24 cellular contexts compared by ENCODE assay signal in the genomic region with DNA sequence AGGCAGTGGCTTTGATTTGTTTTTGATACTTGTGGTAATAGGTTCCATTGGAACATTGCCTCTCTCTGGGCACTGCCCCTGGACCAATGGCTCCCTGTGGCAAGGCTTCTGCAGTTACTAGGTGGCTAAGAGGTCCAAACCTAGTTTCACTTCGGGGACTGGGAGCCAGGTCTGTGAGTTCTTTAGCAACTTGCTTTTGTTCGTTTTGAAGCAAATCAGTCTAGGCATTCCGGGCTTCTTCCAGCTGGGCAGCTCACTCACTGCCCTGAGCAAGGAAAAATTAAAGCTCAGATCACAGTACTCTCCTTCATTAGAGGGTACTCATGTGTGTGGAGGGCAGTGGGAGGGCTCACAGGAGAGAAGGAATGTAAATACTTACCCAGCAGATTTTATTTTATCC.
DNase-seq lines count a peak whose midpoint lies in the region; ATAC-seq and TF ChIP-seq lines count a peak whose summit lies in the region.
"Had no signal": no experiment of that assay in that cellular context is flagged by ENCODE, and none has a peak within 500 bp of the region (broad histone marks: within the 10 kb centered on the region; RNA-seq: fewer than 3 reads in every experiment).

No MANE protein-coding gene starts in this region.

- CTCF ChIA-PET in activated CD8-positive, alpha-beta T cell treated with anti-CD3 and anti-CD28 coated beads, Interleukin-2, amount 10 ng/mL, durations not matched to agents 7 days and 5 days (lab: Charles Lee), result interaction anchor here (1.0 to 4.6 kb wide), 2 partner anchors 158 to 371 kb away, joined by 4 to 23 read pairs; no protein-coding TSS in a partner anchor
- CTCF ChIA-PET in activated CD8-positive, alpha-beta T cell treated with anti-CD3 and anti-CD28 coated beads for 36 hours (lab: Charles Lee), result interaction anchor here (0.9 to 2.7 kb wide), 4 partner anchors 12 to 415 kb away, joined by 3 to 12 read pairs (median 4); no protein-coding TSS in a partner anchor

- POLR2A ChIA-PET in activated CD8-positive, alpha-beta T cell treated with anti-CD3 and anti-CD28 coated beads, Interleukin-2, amount 10 ng/mL, durations not matched to agents 7 days and 5 days (lab: Charles Lee), result no interaction called here
- POLR2A ChIA-PET in activated CD8-positive, alpha-beta T cell treated with anti-CD3 and anti-CD28 coated beads for 36 hours (lab: Charles Lee), result no interaction called here

- peaks cover 10% of the 10 kb centered on the region for H3K27me3 Mint-ChIP-seq in activated CD8-positive, alpha-beta T cell treated with anti-CD3 and anti-CD28 coated beads, Interleukin-2, amount 10 ng/mL, durations not matched to agents 7 days and 5 days (ENCODE audit: low read depth)
- H3K27me3 Mint-ChIP-seq in activated CD8-positive, alpha-beta T cell treated with anti-CD3 and anti-CD28 coated beads for 36 hours, result no peaks in the 10 kb centered on the region
- peaks cover 8% of the 10 kb centered on the region for H3K27me3 Mint-ChIP-seq in neural progenitor cell (ENCODE audit: insufficient read depth, low read depth)
- peaks cover 17% of the 10 kb centered on the region for H3K27me3 Mint-ChIP-seq in activated CD4-positive, alpha-beta T cell treated with anti-CD3 and anti-CD28 coated beads, Interleukin-2, amount 10 ng/mL, durations not matched to agents 24 days and 14 days
- H3K27me3 Mint-ChIP-seq: central memory CD8-positive, alpha-beta T cell had no signal

- H3K9me3 ChIP-seq in neural progenitor cell (ENCODE audit: low read depth) (no peaks in the 10 kb centered on the region), upper lobe of right lung (no peaks in the 10 kb centered on the region)
- H3K9me3 ChIP-seq: heart left ventricle, mucosa of descending colon, prostate gland had no signal

- H3K4me1 Mint-ChIP-seq in activated CD8-positive, alpha-beta T cell treated with anti-CD3 and anti-CD28 coated beads, Interleukin-2, amount 10 ng/mL, durations not matched to agents 7 days and 5 days (ENCODE audit: low read depth), result peaks cover 5% of the 10 kb centered on the region
- H3K4me1 Mint-ChIP-seq in activated CD8-positive, alpha-beta T cell treated with anti-CD3 and anti-CD28 coated beads for 36 hours (ENCODE audit: low read depth), result peaks cover 3% of the 10 kb centered on the region
- H3K4me1 Mint-ChIP-seq in neural progenitor cell, result peaks cover 22% of the 10 kb centered on the region
- H3K4me1 Mint-ChIP-seq in activated CD4-positive, alpha-beta T cell treated with anti-CD3 and anti-CD28 coated beads, Interleukin-2, amount 10 ng/mL, durations not matched to agents 24 days and 14 days, result peaks cover 9% of the 10 kb centered on the region

- no peak for ATAC-seq in activated CD8-positive, alpha-beta T cell treated with anti-CD3 and anti-CD28 coated beads, Interleukin-2, amount 10 ng/mL, durations not matched to agents 7 days and 5 days
- ATAC-seq in activated CD8-positive, alpha-beta T cell treated with anti-CD3 and anti-CD28 coated beads for 36 hours, result no peak
- ATAC-seq in upper lobe of right lung (peak; percentile 55), GM18498 (IDR thresholded peaks at IDR 0.05; ENCODE audit: unreplicated experiment) (no peak)
- ATAC-seq: heart left ventricle, left colon, mucosa of descending colon had no signal

- no peak overlapping the region for H3K4me2 ChIP-seq in neural progenitor cell

- H3K4me1 ChIP-seq in neural progenitor cell (peaks cover 12% of the 10 kb centered on the region), upper lobe of right lung (peaks cover under 1% of the 10 kb centered on the region)
- H3K4me1 ChIP-seq: heart left ventricle, prostate gland had no signal

- H3K79me2 ChIP-seq in neural progenitor cell (ENCODE audit: low read depth), result no peaks in the 10 kb centered on the region

- no peaks in the 10 kb centered on the region for H3K36me3 Mint-ChIP-seq in activated CD8-positive, alpha-beta T cell treated with anti-CD3 and anti-CD28 coated beads, Interleukin-2, amount 10 ng/mL, durations not matched to agents 7 days and 5 days (ENCODE audit: low read depth)
- H3K36me3 Mint-ChIP-seq in activated CD8-positive, alpha-beta T cell treated with anti-CD3 and anti-CD28 coated beads for 36 hours (ENCODE audit: low read depth), result no peaks in the 10 kb centered on the region
- H3K36me3 Mint-ChIP-seq in neural progenitor cell, result no peaks in the 10 kb centered on the region
- H3K36me3 Mint-ChIP-seq in activated CD4-positive, alpha-beta T cell treated with anti-CD3 and anti-CD28 coated beads, Interleukin-2, amount 10 ng/mL, durations not matched to agents 24 days and 14 days (ENCODE audit: low read depth), result no peaks in the 10 kb centered on the region
- H3K36me3 Mint-ChIP-seq: activated naive CD4-positive, alpha-beta T cell treated with anti-CD3 and anti-CD28 coated beads, Interleukin-2, amount 10 ng/mL, durations not matched to agents 7 days and 5 days had no signal

- intact Hi-C loops in activated CD8-positive, alpha-beta T cell treated with anti-CD3 and anti-CD28 coated beads for 36 hours (cut with micrococcal nuclease), result no loop called here
- intact Hi-C loops in head of caudate nucleus (cut with DNase I) (loop anchor here (10.0 kb wide), 1 partner anchor 414 kb away; no protein-coding TSS in a partner anchor), upper lobe of right lung (cut with DNase I) (loop anchor here (5.0 kb wide), 1 partner anchor 372 kb away; no protein-coding TSS in a partner anchor)
- intact Hi-C loops in activated CD4-positive, alpha-beta T cell treated with anti-CD3 and anti-CD28 coated beads, Interleukin-2, amount 10 ng/mL, durations not matched to agents 24 days and 14 days (cut with micrococcal nuclease), result loop anchor here (10.0 kb wide), 1 partner anchor 156 kb away; no protein-coding TSS in a partner anchor

- H4K20me1 ChIP-seq in neural progenitor cell (ENCODE audit: low read depth), result no peaks in the 10 kb centered on the region

- no peak overlapping the region for H3K27ac Mint-ChIP-seq in activated CD8-positive, alpha-beta T cell treated with anti-CD3 and anti-CD28 coated beads, Interleukin-2, amount 10 ng/mL, durations not matched to agents 7 days and 5 days
- no peak overlapping the region for H3K27ac Mint-ChIP-seq in activated CD8-positive, alpha-beta T cell treated with anti-CD3 and anti-CD28 coated beads for 36 hours
- H3K27ac Mint-ChIP-seq in neural progenitor cell, result peak overlapping the region; percentile 48
- no peak overlapping the region for H3K27ac Mint-ChIP-seq in activated CD4-positive, alpha-beta T cell treated with anti-CD3 and anti-CD28 coated beads, Interleukin-2, amount 10 ng/mL, durations not matched to agents 24 days and 14 days
- H3K27ac Mint-ChIP-seq: activated naive CD4-positive, alpha-beta T cell treated with anti-CD3 and anti-CD28 coated beads, Interleukin-2, amount 10 ng/mL, durations not matched to agents 7 days and 5 days; activated T-helper 1 cell treated with anti-CD3 and anti-CD28 coated beads, Interleukin-12 subunit alpha, Interleukin-12 subunit beta, Interleukin-2, Interleukin-4 antibody, amounts not matched to agents 30 ng/mL and 10 ng/mL and 1 ng/mL, durations not matched to agents 14 hours and 24 hours and 36 hours had no signal

- H3K4me3 ChIP-seq in neural progenitor cell (no peak overlapping the region), upper lobe of right lung (no peak overlapping the region)
- H3K4me3 ChIP-seq: heart left ventricle, mucosa of descending colon, prostate gland, SK-N-MC, skin epidermis had no signal

- H2AFZ ChIP-seq in neural progenitor cell (replicated peaks), result peak overlapping the region; percentile 18

- peak; percentile 12 for DNase-seq in activated CD8-positive, alpha-beta T cell treated with anti-CD3 and anti-CD28 coated beads, Interleukin-2, amount 10 ng/mL, durations not matched to agents 7 days and 5 days
- DNase-seq in activated CD8-positive, alpha-beta T cell treated with anti-CD3 and anti-CD28 coated beads for 36 hours, result no peak
- DNase-seq in head of caudate nucleus (peak in 22 of 42 donors; percentile 4 to 67 (median 33)), neural progenitor cell (ENCODE audit: low spot score) (peak; percentile 9), upper lobe of right lung (no peak), NCI-H2196 (lab: John Stamatoyannopoulos, UW; ENCODE audit: unreplicated experiment) (no peak)
- DNase-seq in activated CD4-positive, alpha-beta T cell treated with anti-CD3 and anti-CD28 coated beads, Interleukin-2, amount 10 ng/mL, durations not matched to agents 24 days and 14 days, result no peak
- DNase-seq: activated CD4-positive, alpha-beta T cell treated with anti-CD3 and anti-CD28 coated beads for 4 hours; activated naive CD4-positive, alpha-beta T cell treated with anti-CD3 and anti-CD28 coated beads, Interleukin-2, amount 10 ng/mL, durations not matched to agents 7 days and 5 days; GF-D8; heart left ventricle; KG1; left colon; mucosa of descending colon; NCI-H146; NCI-H526 treated with DMSO at 0.1 percent for 48 hours had no signal

- H3K4me3 Mint-ChIP-seq in activated CD8-positive, alpha-beta T cell treated with anti-CD3 and anti-CD28 coated beads, Interleukin-2, amount 10 ng/mL, durations not matched to agents 7 days and 5 days, result no peak overlapping the region
- H3K4me3 Mint-ChIP-seq in activated CD8-positive, alpha-beta T cell treated with anti-CD3 and anti-CD28 coated beads for 36 hours, result no peak overlapping the region
- no peak overlapping the region for H3K4me3 Mint-ChIP-seq in neural progenitor cell
- H3K4me3 Mint-ChIP-seq in activated CD4-positive, alpha-beta T cell treated with anti-CD3 and anti-CD28 coated beads, Interleukin-2, amount 10 ng/mL, durations not matched to agents 24 days and 14 days, result no peak overlapping the region
- H3K4me3 Mint-ChIP-seq: activated naive CD4-positive, alpha-beta T cell treated with anti-CD3 and anti-CD28 coated beads, Interleukin-2, amount 10 ng/mL, durations not matched to agents 7 days and 5 days; activated T-helper 1 cell treated with anti-CD3 and anti-CD28 coated beads, Interleukin-12 subunit alpha, Interleukin-12 subunit beta, Interleukin-2, Interleukin-4 antibody, amounts not matched to agents 30 ng/mL and 10 ng/mL and 1 ng/mL, durations not matched to agents 14 hours and 24 hours and 36 hours; central memory CD8-positive, alpha-beta T cell had no signal

- no peaks in the 10 kb centered on the region for H3K9me3 Mint-ChIP-seq in activated CD8-positive, alpha-beta T cell treated with anti-CD3 and anti-CD28 coated beads, Interleukin-2, amount 10 ng/mL, durations not matched to agents 7 days and 5 days (ENCODE audit: insufficient read depth)
- H3K9me3 Mint-ChIP-seq in activated CD8-positive, alpha-beta T cell treated with anti-CD3 and anti-CD28 coated beads for 36 hours, result no peaks in the 10 kb centered on the region
- H3K9me3 Mint-ChIP-seq in neural progenitor cell, result no peaks in the 10 kb centered on the region
- H3K9me3 Mint-ChIP-seq in activated CD4-positive, alpha-beta T cell treated with anti-CD3 and anti-CD28 coated beads, Interleukin-2, amount 10 ng/mL, durations not matched to agents 24 days and 14 days, result no peaks in the 10 kb centered on the region
- H3K9me3 Mint-ChIP-seq: activated naive CD4-positive, alpha-beta T cell treated with anti-CD3 and anti-CD28 coated beads, Interleukin-2, amount 10 ng/mL, durations not matched to agents 7 days and 5 days; activated T-helper 1 cell treated with anti-CD3 and anti-CD28 coated beads, Interleukin-12 subunit alpha, Interleukin-12 subunit beta, Interleukin-2, Interleukin-4 antibody, amounts not matched to agents 30 ng/mL and 10 ng/mL and 1 ng/mL, durations not matched to agents 14 hours and 24 hours and 36 hours; central memory CD8-positive, alpha-beta T cell had no signal

- no peaks in the 10 kb centered on the region for H3F3A ChIP-seq in neural progenitor cell (ENCODE audit: low read depth)

- no peak for TF ChIP-seq CTCF in activated CD8-positive, alpha-beta T cell treated with anti-CD3 and anti-CD28 coated beads for 36 hours (IDR thresholded peaks at IDR 0.05)
- TF ChIP-seq CTCF in neural progenitor cell (IDR thresholded peaks at IDR 0.05) (no peak), upper lobe of right lung (IDR thresholded peaks at IDR 0.05) (no peak)

- H3K27me3 ChIP-seq in neural progenitor cell (no peaks in the 10 kb centered on the region), upper lobe of right lung (peaks cover 4% of the 10 kb centered on the region)

- H3K36me3 ChIP-seq in neural progenitor cell (no peaks in the 10 kb centered on the region), upper lobe of right lung (no peaks in the 10 kb centered on the region)
- H3K36me3 ChIP-seq: heart left ventricle, prostate gland had no signal

- H3K9ac ChIP-seq in neural progenitor cell, result no peak overlapping the region

- H3K27ac ChIP-seq in neural progenitor cell (no peak overlapping the region), upper lobe of right lung (no peak overlapping the region)
- H3K27ac ChIP-seq: epithelial cell of prostate, heart left ventricle, prostate gland, RWPE1, SK-N-MC, skin epidermis had no signal

Comparison
In these comparisons a context has a peak if more than half of its experiments do, and no peak if none do; other contexts are left out.
1. DNase-seq: peak in activated CD8-positive, alpha-beta T cell treated with anti-CD3 and anti-CD28 coated beads, Interleukin-2, amount 10 ng/mL, durations not matched to agents 7 days and 5 days (single experiment), head of caudate nucleus (22 of 42) and neural progenitor cell (single experiment); none in activated CD8-positive, alpha-beta T cell treated with anti-CD3 and anti-CD28 coated beads for 36 hours (single experiment), upper lobe of right lung (single experiment), NCI-H2196 (single experiment) and activated CD4-positive, alpha-beta T cell treated with anti-CD3 and anti-CD28 coated beads, Interleukin-2, amount 10 ng/mL, durations not matched to agents 24 days and 14 days (single experiment).